ENCODE assay signal across 8 cellular contexts in genomic region chr16:30656974-30657865, GRCh38. TPM values are rescaled to one million over a fixed set of nuclear protein-coding genes. Genes with fewer than 3 reads are reported as not detected.
A peak's percentile ranks its signal among the peaks of the same experiment; 100 is the strongest.
DNase-seq lines count a peak whose midpoint lies in the region; ATAC-seq, FAIRE-seq and TF ChIP-seq lines count a peak whose summit lies in the region.

No MANE protein-coding gene starts in this region.

- no peaks in the 10 kb centered on the region; the same call in 2 of the 3 replicates for H3K9me3 ChIP-seq in GM12878 (replicated peaks; ENCODE audit: control insufficient read depth, insufficient read depth, low read length)
- no peaks in the 10 kb centered on the region for H3K9me3 ChIP-seq in lung (ENCODE audit: control insufficient read depth in 2 of 2, insufficient read depth in 1 of 2, low read length in 1 of 2)
- H3K9me3 ChIP-seq in uterus, result no peaks in the 10 kb centered on the region

- peak overlapping the region; percentile 87 for H2AFZ ChIP-seq in GM12878 (ENCODE audit: control insufficient read depth, low read depth, low read length)

- TF ChIP-seq EP300 in GM12878 (IDR thresholded peaks at IDR 0.05; ENCODE audit: borderline replicate concordance in 1 of 2, control insufficient read depth in 1 of 2, low read depth in 2 of 2, low read length in 2 of 2), result no peak

- peaks cover 3% of the 10 kb centered on the region for H3K36me3 Mint-ChIP-seq in IgD-negative memory B cell

- no peaks in the 10 kb centered on the region for H3K27me3 ChIP-seq in GM12878 (replicated peaks in 1 of 2; ENCODE audit: control insufficient read depth in 2 of 2, insufficient read depth in 2 of 2, low read length in 1 of 2)
- no peaks in the 10 kb centered on the region for H3K27me3 ChIP-seq in lung (ENCODE audit: control insufficient read depth, insufficient read depth)
- H3K27me3 ChIP-seq in uterus, result no peaks in the 10 kb centered on the region

- intact Hi-C loops in GM12878 (cut with micrococcal nuclease; ENCODE audit: unreplicated experiment), result loop anchor here (5.0 to 10.0 kb wide), 4 partner anchors 82 to 268 kb away; partner anchors contain the start of genes BCL7C, CFAP119, CTF1 and FBXL19
- intact Hi-C loops in uterus (cut with DNase I; ENCODE audit: low total_unique reads), result no loop called here

- H3K79me2 ChIP-seq in GM12878 (ENCODE audit: control insufficient read depth, insufficient read depth, low read length), result peaks cover 38% of the 10 kb centered on the region

- TF ChIP-seq POLR2A in GM12878 (IDR thresholded peaks at IDR 0.05; ENCODE audit: low read depth, low read length) (0 out of 2 replicates have a peak, but pooled peaks have one; percentile 9), uterus (IDR thresholded peaks at IDR 0.05) (no peak)

- H3K36me3 ChIP-seq in GM12878 (ENCODE audit: control insufficient read depth in 2 of 2, insufficient read depth in 2 of 2, low read length in 1 of 2) (peaks cover 18 to 27% of the 10 kb centered on the region in 2 experiments), lung (ENCODE audit: control insufficient read depth in 2 of 2, insufficient read depth in 2 of 2, low read length in 2 of 2) (peaks cover 15 to 44% of the 10 kb centered on the region in 2 donors), uterus (no peaks in the 10 kb centered on the region)

- POLR2A ChIA-PET in GM12878 (lab: Charles Lee), result interaction anchor here (0.6 to 1.0 kb wide), 2 partner anchors 14 to 227 kb away, joined by 3 read pairs; partner anchors contain the start of gene DCTPP1

- no peaks in the 10 kb centered on the region for H3K9me3 Mint-ChIP-seq in IgD-negative memory B cell

- FAIRE-seq in GM12878 (lab: Jason Lieb, UNC) (no peak), GM19239 (lab: Jason Lieb, UNC) (no peak)

- RAD21 ChIA-PET in GM12878 (lab: Charles Lee; ENCODE audit: unreplicated experiment), result interaction anchor here (0.6 to 1.8 kb wide), 3 partner anchors 19 to 228 kb away, joined by 3 to 5 read pairs (median 4); partner anchors contain the start of gene DCTPP1

- CTCF ChIA-PET in GM12878 (lab: Yijun Ruan, JAX), result interaction anchor here (0.5 to 1.5 kb wide), 6 partner anchors 19 to 157 kb away, joined by 3 to 5 read pairs (median 3); no protein-coding TSS in a partner anchor

- in situ Hi-C loops in GM12878 (cut with MboI), result loop anchor here (25.0 kb wide), 1 partner anchor 1230 kb away; no protein-coding TSS in a partner anchor

- peak overlapping the region; percentile 96 for H3K4me2 ChIP-seq in GM12878 (ENCODE audit: control insufficient read depth, insufficient read depth)

- ATAC-seq in GM12878 (no peak), lung (ENCODE audit: insufficient read depth, low FRiP score) (no peak), GM21825 (IDR thresholded peaks at IDR 0.05; ENCODE audit: unreplicated experiment) (no peak)

- H3K9ac ChIP-seq in GM12878 (ENCODE audit: control insufficient read depth, insufficient read depth, low read length), result peak overlapping the region; percentile 66; the same call in 1 of the 2 replicates

- H3K27me3 Mint-ChIP-seq in IgD-negative memory B cell, result no peaks in the 10 kb centered on the region

- peaks cover 16 to 23% (median 22%) of the 10 kb centered on the region in 3 donors for H3K4me1 Mint-ChIP-seq in IgD-negative memory B cell

- H3K4me3 ChIP-seq in GM12878, result peak overlapping the region; percentile 53; the same call in 1 of the 2 replicates
- no peak overlapping the region for H3K4me3 ChIP-seq in lung
- peak overlapping the region; percentile 17 to 42 for H3K4me3 ChIP-seq in uterus

- WGBS in GM12878 (ENCODE audit: insufficient coverage, insufficient replicate concordance, low lambda C conversion rate, missing lambda C conversion rate), result 40% methylated on average over 32 of the region's 32 CpGs
- WGBS in lung, 2 donors, result 33 to 40% methylated on average over 32 of the region's 32 CpGs

- peak overlapping the region; percentile 90 to 100 (median 98) for H3K27ac Mint-ChIP-seq in IgD-negative memory B cell

- H3K4me1 ChIP-seq in GM12878 (ENCODE audit: control insufficient read depth, insufficient read depth, low read length), result peaks cover 25% of the 10 kb centered on the region
- H3K4me1 ChIP-seq in lung (ENCODE audit: control insufficient read depth in 2 of 2, insufficient read depth in 2 of 2, low read length in 2 of 2), result peaks cover 4 to 15% of the 10 kb centered on the region in 2 donors
- H3K4me1 ChIP-seq in uterus, result peaks cover 0 to 14% of the 10 kb centered on the region in 2 donors

- DNase-seq in COLO668 (lab: John Stamatoyannopoulos, UW; ENCODE audit: unreplicated experiment) (peak; percentile 59), GM12878 (ENCODE audit: low read depth, low spot score) (no peak), lung (ENCODE audit: low spot score) (no peak), uterus (no peak), amniotic stem cell (lab: John Stamatoyannopoulos, UW) (no peak), GM19239 (ENCODE audit: insufficient read length, low spot score) (no peak)

- BruUV-seq in GM12878 (replicated peaks; lab: Mats Ljungman, UMichigan), result TSS peak; percentile 50

- TF ChIP-seq CTCF in GM12878 (IDR thresholded peaks at IDR 0.05 in 2 of 3, conservative IDR thresholded peaks at IDR 0.05 in 1 of 3; ENCODE audit: control insufficient read depth in 2 of 3, extremely low read depth in 1 of 3, insufficient read depth in 1 of 3, low read depth in 3 of 3, low read length in 3 of 3), result no peak
- no peak for TF ChIP-seq CTCF in lung (IDR thresholded peaks at IDR 0.05; ENCODE audit: control extremely low read depth, extremely low read depth)
- no peak for TF ChIP-seq CTCF in uterus (IDR thresholded peaks at IDR 0.05)

- peak overlapping the region; percentile 77 to 95 (median 92) for H3K4me3 Mint-ChIP-seq in IgD-negative memory B cell

- SMC1A ChIA-PET in GM12878 (lab: Charles Lee; ENCODE audit: uncharacterized antibody, unreplicated experiment), result interaction anchor here (1.0 to 1.9 kb wide), 4 partner anchors 35 to 275 kb away, joined by 3 to 6 read pairs (median 4); partner anchors contain the start of gene SEPTIN1

- peak overlapping the region; percentile 68 for H3K27ac ChIP-seq in GM12878 (ENCODE audit: control insufficient read depth, insufficient read depth)
- H3K27ac ChIP-seq in lung (ENCODE audit: low read depth in 1 of 2, low read length in 1 of 2), result peak overlapping the region; percentile 80 to 90
- H3K27ac ChIP-seq in uterus, result peak overlapping the region; percentile 69 to 88

- TF ChIP-seq RAD21 in GM12878 (IDR thresholded peaks at IDR 0.05; ENCODE audit: insufficient read depth, low read depth, low read length), result no peak

- H4K20me1 ChIP-seq in GM12878 (ENCODE audit: control insufficient read depth, insufficient read depth), result 0 out of 2 replicates have a peak, but pooled peaks cover 3% of the 10 kb centered on the region

RNA-seq across cellular contexts. Expression of gene FBRS, which starts 1.0 kb away (rescaled TPM):
- polyA plus RNA-seq in IgD-negative memory B cell, result 7.1 TPM
- 116 and 142 TPM in 2 replicates for total RNA-seq in GM12878 (2013; cell fraction: nucleolus; rRNA removed)
- 19.0 and 23.7 TPM in 2 replicates for total RNA-seq in GM12878 (2014; rRNA removed)
- 13.5 and 15.7 TPM in 2 replicates for total RNA-seq in GM12878 (2014; rRNA removed; fragmentation: Illumina TruSeq; extraction: Trizol)
- 82.5 and 87.6 TPM in 2 replicates for total RNA-seq in GM12878 (2021)
- polyA plus RNA-seq in GM12878 (2011; ENCODE audit: low read depth), result 30.6 TPM
- polyA plus RNA-seq in GM12878 (2011; rRNA removed), result 8.1 and 13.6 TPM in 2 replicates
- polyA plus RNA-seq in GM12878 (2011; cell fraction: cytosol; rRNA removed), result 12.3 and 14.0 TPM in 2 replicates
- polyA plus RNA-seq in GM12878 (2011; cell fraction: nucleus; rRNA removed), result 184 and 210 TPM in 2 replicates
- polyA plus RNA-seq in GM12878 (2012), result 44.9 and 56.9 TPM in 2 replicates
- polyA plus RNA-seq in GM12878 (2014; fragmentation: Illumina TruSeq; extraction: Trizol), result 17.0 and 28.4 TPM in 2 replicates
- polyA plus RNA-seq in GM12878 (2014; fragmentation: Nextera tagmentation; extraction: Ambion mirVana), result under 1 TPM; 0.45 to 0.95 TPM
- polyA plus RNA-seq in GM12878 (2014; rRNA removed), result 41.1 and 52.4 TPM in 2 replicates
- 1 to 10 TPM; 5.9 to 6.7 TPM for polyA plus RNA-seq in GM12878 (2016; fragmentation: Nextera tagmentation; extraction: Ambion mirVana)
- polyA minus RNA-seq in GM12878 (2011; rRNA and poly(A)+ RNA removed), result 17.2 and 38.3 TPM in 2 replicates
- 19.2 and 24.1 TPM in 2 replicates for polyA minus RNA-seq in GM12878 (2011; cell fraction: cytosol; rRNA and poly(A)+ RNA removed)
- 70.4 and 98.9 TPM in 2 replicates for polyA minus RNA-seq in GM12878 (2011; cell fraction: nucleus; rRNA and poly(A)+ RNA removed)
- total RNA-seq in lung, result 10 to 100 TPM; 32.1 to 80.8 TPM
- polyA plus RNA-seq in lung, result 10 to 100 TPM; 55.4 to 55.7 TPM
- total RNA-seq in uterus, result 10 to 100 TPM in 2 of 4 donors, 1 to 10 TPM in 2; 8.5 to 78.4 (median 16.5) TPM

RNA-seq across cellular contexts. Expression of gene PRR14, which starts 6.5 kb away (rescaled TPM):
- polyA plus RNA-seq in IgD-negative memory B cell (27.6 TPM), GM12878 (2011; rRNA removed) (8.7 and 12.3 TPM in 2 replicates), GM12878 (2014; fragmentation: Illumina TruSeq; extraction: Trizol) (15.6 and 19.5 TPM in 2 replicates), GM12878 (2014; fragmentation: Nextera tagmentation; extraction: Ambion mirVana) (1 to 10 TPM; 2.5 to 8.7 TPM), GM12878 (2014; rRNA removed) (41.3 and 43.5 TPM in 2 replicates), GM12878 (2016; fragmentation: Nextera tagmentation; extraction: Ambion mirVana) (10 to 100 TPM; 28.9 to 31.9 TPM), lung (10 to 100 TPM; 44.7 to 63.2 TPM)
- 26.8 and 27.4 TPM in 2 replicates for total RNA-seq in GM12878 (2013; cell fraction: nucleolus; rRNA removed)
- total RNA-seq in GM12878 (2014; rRNA removed) (16.3 and 18.8 TPM in 2 replicates), GM12878 (2014; rRNA removed; fragmentation: Illumina TruSeq; extraction: Trizol) (8.4 and 9.4 TPM in 2 replicates), GM12878 (2021) (58.5 and 66.8 TPM in 2 replicates), lung (10 to 100 TPM; 16.0 to 60.3 TPM), uterus (10 to 100 TPM in 2 of 4 donors, 1 to 10 TPM in 2; 1.0 to 82.4 (median 10.0) TPM)
- polyA plus RNA-seq in GM12878 (2011; ENCODE audit: low read depth), result 15.9 TPM
- polyA plus RNA-seq in GM12878 (2011; cell fraction: cytosol; rRNA removed), result 11.7 and 12.4 TPM in 2 replicates
- polyA plus RNA-seq in GM12878 (2011; cell fraction: nucleus; rRNA removed), result 72.9 and 93.5 TPM in 2 replicates
- 37.7 and 38.0 TPM in 2 replicates for polyA plus RNA-seq in GM12878 (2012)
- 6.6 and 7.9 TPM in 2 replicates for polyA minus RNA-seq in GM12878 (2011; rRNA and poly(A)+ RNA removed)
- 9.4 and 10.1 TPM in 2 replicates for polyA minus RNA-seq in GM12878 (2011; cell fraction: cytosol; rRNA and poly(A)+ RNA removed)
- polyA minus RNA-seq in GM12878 (2011; cell fraction: nucleus; rRNA and poly(A)+ RNA removed), result 23.7 and 35.2 TPM in 2 replicates

RNA-seq across cellular contexts. Expression of gene SRCAP, which starts 41.8 kb away (rescaled TPM):
- 32.6 TPM for polyA plus RNA-seq in IgD-negative memory B cell
- 32.7 and 35.5 TPM in 2 replicates for total RNA-seq in GM12878 (2013; cell fraction: nucleolus; rRNA removed)
- total RNA-seq in GM12878 (2014; rRNA removed), result 12.0 and 12.8 TPM in 2 replicates
- total RNA-seq in GM12878 (2014; rRNA removed; fragmentation: Illumina TruSeq; extraction: Trizol), result 3.3 and 4.0 TPM in 2 replicates
- 48.1 and 58.4 TPM in 2 replicates for total RNA-seq in GM12878 (2021)
- 6.8 TPM for polyA plus RNA-seq in GM12878 (2011; ENCODE audit: low read depth)
- 1.7 and 2.6 TPM in 2 replicates for polyA plus RNA-seq in GM12878 (2011; rRNA removed)
- polyA plus RNA-seq in GM12878 (2011; cell fraction: cytosol; rRNA removed), result 2.0 and 2.9 TPM in 2 replicates
- 20.1 and 27.5 TPM in 2 replicates for polyA plus RNA-seq in GM12878 (2011; cell fraction: nucleus; rRNA removed)
- polyA plus RNA-seq in GM12878 (2012), result 12.1 and 17.7 TPM in 2 replicates
- polyA plus RNA-seq in GM12878 (2014; fragmentation: Illumina TruSeq; extraction: Trizol), result 7.1 and 11.2 TPM in 2 replicates
- under 1 TPM; 0.24 to 0.31 TPM for polyA plus RNA-seq in GM12878 (2014; fragmentation: Nextera tagmentation; extraction: Ambion mirVana)
- polyA plus RNA-seq in GM12878 (2014; rRNA removed), result 12.5 and 22.3 TPM in 2 replicates
- polyA plus RNA-seq in GM12878 (2016; fragmentation: Nextera tagmentation; extraction: Ambion mirVana), result 10 to 100 TPM; 35.7 to 45.8 TPM
- polyA minus RNA-seq in GM12878 (2011; rRNA and poly(A)+ RNA removed), result 10.6 TPM in 2 replicates
- 14.4 and 16.1 TPM in 2 replicates for polyA minus RNA-seq in GM12878 (2011; cell fraction: cytosol; rRNA and poly(A)+ RNA removed)
- polyA minus RNA-seq in GM12878 (2011; cell fraction: nucleus; rRNA and poly(A)+ RNA removed), result 12.8 and 23.9 TPM in 2 replicates
- total RNA-seq in lung, result 10 to 100 TPM; 45.9 to 61.0 TPM
- polyA plus RNA-seq in lung, result 10 to 100 TPM; 13.4 to 16.7 TPM
- 10 to 100 TPM in 2 of 4 donors, 1 to 10 TPM in 2; 5.6 to 80.7 (median 26.0) TPM for total RNA-seq in uterus

RNA-seq across cellular contexts. Expression of gene ZNF689, which starts 47.0 kb away (rescaled TPM):
- polyA plus RNA-seq in IgD-negative memory B cell (12.8 TPM), GM12878 (2011; rRNA removed) (6.4 and 7.6 TPM in 2 replicates), GM12878 (2014; fragmentation: Illumina TruSeq; extraction: Trizol) (7.2 and 8.2 TPM in 2 replicates), GM12878 (2014; fragmentation: Nextera tagmentation; extraction: Ambion mirVana) (1 to 10 TPM; 4.7 to 6.3 TPM), GM12878 (2014; rRNA removed) (9.1 and 9.5 TPM in 2 replicates), GM12878 (2016; fragmentation: Nextera tagmentation; extraction: Ambion mirVana) (1 to 10 TPM; 8.8 to 9.9 TPM), lung (1 to 10 TPM; 3.0 to 5.1 TPM)
- 8.7 and 9.3 TPM in 2 replicates for total RNA-seq in GM12878 (2013; cell fraction: nucleolus; rRNA removed)
- total RNA-seq in GM12878 (2014; rRNA removed) (10.7 and 11.5 TPM in 2 replicates), GM12878 (2014; rRNA removed; fragmentation: Illumina TruSeq; extraction: Trizol) (6.8 and 7.0 TPM in 2 replicates), GM12878 (2021) (12.4 and 13.2 TPM in 2 replicates), lung (1 to 10 TPM; 4.4 to 9.5 TPM), uterus (10 to 100 TPM in 1 of 4 donors, 1 to 10 TPM in 3; 3.1 to 11.5 (median 7.0) TPM)
- polyA plus RNA-seq in GM12878 (2011; ENCODE audit: low read depth), result 3.3 TPM
- 8.6 and 10.9 TPM in 2 replicates for polyA plus RNA-seq in GM12878 (2011; cell fraction: cytosol; rRNA removed)
- 10.5 and 15.1 TPM in 2 replicates for polyA plus RNA-seq in GM12878 (2011; cell fraction: nucleus; rRNA removed)
- polyA plus RNA-seq in GM12878 (2012), result 4.9 and 5.7 TPM in 2 replicates
- polyA minus RNA-seq in GM12878 (2011; rRNA and poly(A)+ RNA removed), result 7.9 and 15.4 TPM in 2 replicates
- 4.7 and 6.8 TPM in 2 replicates for polyA minus RNA-seq in GM12878 (2011; cell fraction: cytosol; rRNA and poly(A)+ RNA removed)
- polyA minus RNA-seq in GM12878 (2011; cell fraction: nucleus; rRNA and poly(A)+ RNA removed), result 5.2 and 10.3 TPM in 2 replicates
